20 cellular contexts compared by ENCODE assay signal in the genomic region with DNA sequence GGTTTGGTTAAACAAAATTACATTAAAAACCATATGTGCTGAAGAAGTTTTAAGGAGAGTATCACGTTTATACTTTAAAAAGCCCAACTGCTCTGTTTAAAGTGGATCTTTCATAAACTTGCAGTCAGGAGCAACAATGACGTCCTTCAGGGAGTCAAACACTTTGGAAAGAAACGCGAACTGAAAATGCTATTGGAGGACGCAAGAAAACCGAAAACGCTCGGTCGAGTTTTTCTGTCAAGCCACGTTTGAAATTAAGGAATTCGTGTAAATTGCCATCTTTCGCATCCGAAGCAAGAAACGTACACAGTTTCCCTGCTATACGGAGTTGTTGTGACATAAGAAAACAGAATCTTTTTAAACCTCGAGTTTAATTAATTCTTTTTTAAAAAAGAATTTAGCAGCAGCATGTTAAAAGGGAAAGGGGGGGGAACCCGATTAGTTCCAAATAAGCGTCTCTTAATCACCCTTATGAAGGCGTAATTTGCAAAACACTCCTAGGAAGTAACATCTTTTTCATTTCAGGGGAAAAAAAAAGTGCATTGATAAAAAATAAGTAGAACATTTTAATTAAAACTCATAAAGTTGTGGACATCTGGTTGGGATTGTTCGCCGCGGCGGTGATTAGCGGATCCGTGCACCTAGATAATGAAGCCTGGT.
A peak's percentile ranks its signal among the peaks of the same experiment; 100 is the strongest.
DNase-seq lines count a peak whose midpoint lies in the region; ATAC-seq and TF ChIP-seq lines count a peak whose summit lies in the region.
"Had no signal": no experiment of that assay in that cellular context is flagged by ENCODE, and none has a peak within 500 bp of the region (broad histone marks: within the 10 kb centered on the region; RNA-seq: fewer than 3 reads in every experiment).

No MANE protein-coding gene starts in this region.

- no peak overlapping the region for H4K8ac ChIP-seq in trophoblast cell (ENCODE audit: low read depth, low read length)

- TF ChIP-seq CTCF in HEK293 (tag by site-specific recombination; IDR thresholded peaks at IDR 0.05) = no peak
- TF ChIP-seq CTCF in astrocyte of the spinal cord (IDR thresholded peaks at IDR 0.05; ENCODE audit: low read depth, low read length) = no peak
- no peak for TF ChIP-seq CTCF in GM13976 (IDR thresholded peaks at IDR 0.05; ENCODE audit: borderline replicate concordance, control extremely low read depth, extremely low read depth, insufficient read depth, missing control alignments)

- no peak overlapping the region for H3K14ac ChIP-seq in trophoblast cell (ENCODE audit: low read length)

- ATAC-seq in HG03457 (IDR thresholded peaks at IDR 0.05; ENCODE audit: unreplicated experiment) = no peak
- ATAC-seq: left lobe of liver, mucosa of descending colon, sciatic nerve had no signal

- H3K36me3 ChIP-seq in HEK293 (ENCODE audit: control insufficient read depth in 2 of 2, insufficient read depth in 1 of 2, low read length in 2 of 2) (no peaks in the 10 kb centered on the region), iPS-15b (ENCODE audit: control insufficient read depth, insufficient read depth, low read length) (no peaks in the 10 kb centered on the region), trophoblast cell (ENCODE audit: control insufficient read depth in 1 of 2, insufficient read depth in 2 of 2, low read length in 2 of 2) (no peaks in the 10 kb centered on the region)
- H3K36me3 ChIP-seq: ascending aorta, tibial nerve had no signal

- no peak overlapping the region for H3K4ac ChIP-seq in trophoblast cell (ENCODE audit: low read depth, low read length)

- no peak overlapping the region for H3K9ac ChIP-seq in iPS-15b (ENCODE audit: low read depth, low read length)
- H3K9ac ChIP-seq in trophoblast cell (ENCODE audit: low read length) = no peak overlapping the region

- H3K9me3 ChIP-seq in HEK293 (ENCODE audit: control insufficient read depth, insufficient read depth, low read depth, low read length) (no peaks in the 10 kb centered on the region), iPS-15b (ENCODE audit: control insufficient read depth, insufficient read depth, low read length) (no peaks in the 10 kb centered on the region), trophoblast cell (ENCODE audit: insufficient read depth, low read depth, low read length) (peaks cover 3% of the 10 kb centered on the region)
- H3K9me3 ChIP-seq: ascending aorta, mucosa of descending colon, tibial nerve had no signal

- 0 out of 2 replicates have a peak, but pooled peaks cover 2% of the 10 kb centered on the region for H3K4me1 ChIP-seq in HEK293 (ENCODE audit: control insufficient read depth, insufficient read depth, low read length)
- peaks cover 26% of the 10 kb centered on the region for H3K4me1 ChIP-seq in iPS-15b (ENCODE audit: control insufficient read depth, insufficient read depth, low read length)
- H3K4me1 ChIP-seq in trophoblast cell (ENCODE audit: control insufficient read depth in 1 of 2, insufficient read depth in 2 of 2, low read length in 2 of 2) = peaks cover 10 to 13% of the 10 kb centered on the region in 2 experiments
- H3K4me1 ChIP-seq: ascending aorta had no signal

- H4K91ac ChIP-seq in trophoblast cell (ENCODE audit: low read depth, low read length) = no peak overlapping the region

- H4K12ac ChIP-seq in trophoblast cell (ENCODE audit: low read depth, low read length) = no peak overlapping the region

- H3K79me2 ChIP-seq in trophoblast cell (ENCODE audit: control insufficient read depth, insufficient read depth, low read length, poor library complexity) = no peaks in the 10 kb centered on the region

- peak; percentile 11 for DNase-seq in astrocyte of the spinal cord (ENCODE audit: low read depth, low spot score)
- DNase-seq in trophoblast cell = no peak
- DNase-seq in NCI-H2196 (lab: John Stamatoyannopoulos, UW; ENCODE audit: unreplicated experiment) = no peak
- no peak for DNase-seq in GM13976 (ENCODE audit: low spot score)
- no peak for DNase-seq in amygdala (lab: John Stamatoyannopoulos, UW)
- DNase-seq: activated CD4-positive, alpha-beta T cell treated with anti-CD3 and anti-CD28 coated beads for 4 hours; activated CD8-positive, alpha-beta memory T cell treated with anti-CD3 and anti-CD28 coated beads, Interleukin-2, amount 50 U/mL, for 4 hours; activated gamma-delta T cell; DMS79 treated with DMSO at 0.1 percent for 48 hours; NCI-H524 treated with DMSO at 0.1 percent for 48 hours; Right ventricle myocardium superior; stimulated activated naive CD4-positive, alpha-beta T cell had no signal

- peak overlapping the region; percentile 94 for H3K4me2 ChIP-seq in trophoblast cell (ENCODE audit: low read length)

- no peak overlapping the region for H3K18ac ChIP-seq in trophoblast cell (ENCODE audit: low read length)

- WGBS in trophoblast cell (ENCODE audit: extremely low coverage, insufficient coverage, insufficient read length) = no CpG with 5 or more reads among the region's 25 CpGs

- H2BK5ac ChIP-seq in trophoblast cell (ENCODE audit: low read depth, low read length, poor library complexity) = no peak overlapping the region

- H3K23ac ChIP-seq in trophoblast cell (ENCODE audit: low read length) = no peak overlapping the region

- H2BK12ac ChIP-seq in trophoblast cell (ENCODE audit: low read length) = no peak overlapping the region

- H3K27me3 ChIP-seq in iPS-15b (ENCODE audit: control insufficient read depth, insufficient read depth, low read length) (peaks cover 53% of the 10 kb centered on the region), trophoblast cell (ENCODE audit: insufficient read depth, low read length) (peaks cover 15% of the 10 kb centered on the region)

- in situ Hi-C loops in astrocyte of the spinal cord (cut with HindIII; ENCODE audit: low sequenced_read_pairs) (no loop called here), GM13976 (cut with MboI; ENCODE audit: low sequenced_read_pairs, unreplicated experiment) (no loop called here)

- POLR2A ChIA-PET in HEK293 (lab: Yijun Ruan, JAX) = no interaction called here

- H3K27ac ChIP-seq in HEK293 (ENCODE audit: extremely low read depth, low read depth, low read length) = no peak overlapping the region
- no peak overlapping the region for H3K27ac ChIP-seq in trophoblast cell (ENCODE audit: low read depth, low read length)
- H3K27ac ChIP-seq: ascending aorta, tibial nerve had no signal

- H2AK5ac ChIP-seq in trophoblast cell (ENCODE audit: low read length) = no peak overlapping the region

- H3K79me1 ChIP-seq in trophoblast cell (ENCODE audit: low read length) = no peaks in the 10 kb centered on the region

- H3K4me3 ChIP-seq in HEK293 (ENCODE audit: low read depth, low read length) (peak overlapping the region; percentile 37), astrocyte of the spinal cord (ENCODE audit: low read depth, low read length) (no peak overlapping the region), iPS-15b (ENCODE audit: low read depth, low read length) (peak overlapping the region; percentile 52), trophoblast cell (ENCODE audit: low read depth, low read length) (peak overlapping the region; percentile 13)
- H3K4me3 ChIP-seq: ascending aorta, mucosa of descending colon had no signal

- H2AFZ ChIP-seq in trophoblast cell (ENCODE audit: insufficient read depth, low read length, poor library complexity) = no peak overlapping the region

- no peak overlapping the region for H2BK120ac ChIP-seq in trophoblast cell (ENCODE audit: insufficient read depth, low read length, poor library complexity)

- CTCF ChIA-PET in HEK293 (lab: Yijun Ruan, JAX) = no interaction called here

TF ChIP-seq in HEK293, 187 proteins besides CTCF, POLR2A, EP300 and RAD21 (continues in another document):
- TF ChIP-seq ZBTB8A (tag by site-specific recombination; IDR thresholded peaks at IDR 0.05) (no peak), ZNF621 (tag by site-specific recombination; IDR thresholded peaks at IDR 0.05) (no peak), ZNF426 (tag by site-specific recombination; IDR thresholded peaks at IDR 0.05) (no peak), KLF1 (tag by site-specific recombination; IDR thresholded peaks at IDR 0.05) (no peak), ZNF558 (tag by site-specific recombination; IDR thresholded peaks at IDR 0.05) (no peak), ZNF701 (tag by site-specific recombination; IDR thresholded peaks at IDR 0.05) (no peak)
- TF ChIP-seq, protein P1, sequence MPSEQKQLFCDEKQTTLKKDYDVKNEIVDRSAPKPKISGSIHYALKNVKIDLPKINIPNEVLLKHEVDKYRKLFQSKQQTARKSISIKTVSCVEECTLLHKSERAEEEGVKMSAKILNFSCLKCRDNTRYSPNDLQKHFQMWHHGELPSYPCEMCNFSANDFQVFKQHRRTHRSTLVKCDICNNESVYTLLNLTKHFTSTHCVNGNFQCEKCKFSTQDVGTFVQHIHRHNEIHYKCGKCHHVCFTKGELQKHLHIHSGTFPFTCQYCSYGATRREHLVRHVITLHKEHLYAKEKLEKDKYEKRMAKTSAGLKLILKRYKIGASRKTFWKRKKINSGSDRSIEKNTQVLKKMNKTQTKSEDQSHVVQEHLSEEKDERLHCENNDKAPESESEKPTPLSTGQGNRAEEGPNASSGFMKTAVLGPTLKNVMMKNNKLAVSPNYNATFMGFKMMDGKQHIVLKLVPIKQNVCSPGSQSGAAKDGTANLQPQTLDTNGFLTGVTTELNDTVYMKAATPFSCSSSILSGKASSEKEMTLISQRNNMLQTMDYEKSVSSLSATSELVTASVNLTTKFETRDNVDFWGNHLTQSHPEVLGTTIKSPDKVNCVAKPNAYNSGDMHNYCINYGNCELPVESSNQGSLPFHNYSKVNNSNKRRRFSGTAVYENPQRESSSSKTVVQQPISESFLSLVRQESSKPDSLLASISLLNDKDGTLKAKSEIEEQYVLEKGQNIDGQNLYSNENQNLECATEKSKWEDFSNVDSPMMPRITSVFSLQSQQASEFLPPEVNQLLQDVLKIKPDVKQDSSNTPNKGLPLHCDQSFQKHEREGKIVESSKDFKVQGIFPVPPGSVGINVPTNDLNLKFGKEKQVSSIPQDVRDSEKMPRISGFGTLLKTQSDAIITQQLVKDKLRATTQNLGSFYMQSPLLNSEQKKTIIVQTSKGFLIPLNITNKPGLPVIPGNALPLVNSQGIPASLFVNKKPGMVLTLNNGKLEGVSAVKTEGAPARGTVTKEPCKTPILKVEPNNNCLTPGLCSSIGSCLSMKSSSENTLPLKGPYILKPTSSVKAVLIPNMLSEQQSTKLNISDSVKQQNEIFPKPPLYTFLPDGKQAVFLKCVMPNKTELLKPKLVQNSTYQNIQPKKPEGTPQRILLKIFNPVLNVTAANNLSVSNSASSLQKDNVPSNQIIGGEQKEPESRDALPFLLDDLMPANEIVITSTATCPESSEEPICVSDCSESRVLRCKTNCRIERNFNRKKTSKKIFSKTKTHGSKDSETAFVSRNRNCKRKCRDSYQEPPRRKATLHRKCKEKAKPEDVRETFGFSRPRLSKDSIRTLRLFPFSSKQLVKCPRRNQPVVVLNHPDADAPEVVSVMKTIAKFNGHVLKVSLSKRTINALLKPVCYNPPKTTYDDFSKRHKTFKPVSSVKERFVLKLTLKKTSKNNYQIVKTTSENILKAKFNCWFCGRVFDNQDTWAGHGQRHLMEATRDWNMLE (tag by site-specific recombination; conservative IDR thresholded peaks at IDR 0.05; ENCODE audit: low read depth) = no peak
